ENCODE assay signal across 19 cellular contexts in genomic region chr5:119311688-119312087, GRCh38. TPM values are rescaled to one million over a fixed set of nuclear protein-coding genes. Genes with fewer than 3 reads are reported as not detected.
DNase-seq lines count a peak whose midpoint lies in the region; ATAC-seq and TF ChIP-seq lines count a peak whose summit lies in the region.
"Had no signal": no experiment of that assay in that cellular context is flagged by ENCODE, and none has a peak within 500 bp of the region (broad histone marks: within the 10 kb centered on the region; RNA-seq: fewer than 3 reads in every experiment).

No MANE protein-coding gene starts in this region.

- DNase-seq in activated T-cell treated with anti-CD3 and anti-CD28 coated beads, Interleukin-2, amount 50 U/mL, for 24 hours: no peak
- DNase-seq in activated T-cell treated with anti-CD3 and anti-CD28 coated beads, Interleukin-2, amount 50 U/mL, for 48 hours: no peak
- DNase-seq in nephron progenitor cell (no peak), D341Med (ENCODE audit: low spot score) (no peak)
- DNase-seq: activated gamma-delta T cell treated with Interleukin-2 at 50 U/mL for 16 hours, body of pancreas, colonic mucosa, DMS79 treated with DMSO at 0.1 percent for 48 hours, HFFc6, NCI-H1417 treated with DMSO at 0.1 percent for 48 hours, NCI-H2171, ovary, right cardiac atrium, SW 1271, thyroid gland had no signal

- ATAC-seq in GM18907 (IDR thresholded peaks at IDR 0.05; ENCODE audit: unreplicated experiment) (no peak), HG03439 (IDR thresholded peaks at IDR 0.05; ENCODE audit: unreplicated experiment) (no peak)
- ATAC-seq: body of pancreas, right cardiac atrium had no signal

- H3K36me3 Mint-ChIP-seq in activated T-cell treated with anti-CD3 and anti-CD28 coated beads, Interleukin-2, amount 50 U/mL, for 24 hours (ENCODE audit: low read depth): peaks cover 59% of the 10 kb centered on the region
- H3K36me3 Mint-ChIP-seq in IgD-negative memory B cell (peaks cover 2% of the 10 kb centered on the region), nephron progenitor cell (ENCODE audit: low read depth) (peaks cover 7% of the 10 kb centered on the region)
- H3K36me3 Mint-ChIP-seq in activated naive CD8-positive, alpha-beta T cell: peaks cover 9% of the 10 kb centered on the region

- H3K27ac Mint-ChIP-seq in activated T-cell treated with anti-CD3 and anti-CD28 coated beads, Interleukin-2, amount 50 U/mL, for 24 hours: peak overlapping the region; percentile 97
- H3K27ac Mint-ChIP-seq in IgD-negative memory B cell: peak overlapping the region in 2 of 3 donors; percentile 7 to 20
- H3K27ac Mint-ChIP-seq in activated naive CD8-positive, alpha-beta T cell: peak overlapping the region; percentile 92
- peak overlapping the region; percentile 31 for H3K27ac Mint-ChIP-seq in nephron progenitor cell
- H3K27ac Mint-ChIP-seq: HFFc6 had no signal

- no peaks in the 10 kb centered on the region for H3K9me3 Mint-ChIP-seq in activated T-cell treated with anti-CD3 and anti-CD28 coated beads, Interleukin-2, amount 50 U/mL, for 24 hours
- no peaks in the 10 kb centered on the region for H3K9me3 Mint-ChIP-seq in IgD-negative memory B cell
- H3K9me3 Mint-ChIP-seq in activated naive CD8-positive, alpha-beta T cell (ENCODE audit: low read depth): no peaks in the 10 kb centered on the region
- H3K9me3 Mint-ChIP-seq in nephron progenitor cell: no peaks in the 10 kb centered on the region
- H3K9me3 Mint-ChIP-seq: HFFc6 had no signal

- peaks cover 95% of the 10 kb centered on the region for H3K4me1 Mint-ChIP-seq in activated T-cell treated with anti-CD3 and anti-CD28 coated beads, Interleukin-2, amount 50 U/mL, for 24 hours (ENCODE audit: low read depth)
- H3K4me1 Mint-ChIP-seq in IgD-negative memory B cell (peaks cover 65 to 79% (median 74%) of the 10 kb centered on the region in 3 donors), nephron progenitor cell (peaks cover 21% of the 10 kb centered on the region)
- H3K4me1 Mint-ChIP-seq in activated naive CD8-positive, alpha-beta T cell (ENCODE audit: low read depth): peaks cover 95% of the 10 kb centered on the region

- no peaks in the 10 kb centered on the region for H3K27me3 Mint-ChIP-seq in activated T-cell treated with anti-CD3 and anti-CD28 coated beads, Interleukin-2, amount 50 U/mL, for 24 hours
- H3K27me3 Mint-ChIP-seq in IgD-negative memory B cell: no peaks in the 10 kb centered on the region
- no peaks in the 10 kb centered on the region for H3K27me3 Mint-ChIP-seq in activated naive CD8-positive, alpha-beta T cell
- H3K27me3 Mint-ChIP-seq in nephron progenitor cell (ENCODE audit: low read depth, poor library complexity): no peaks in the 10 kb centered on the region

- H3K4me3 Mint-ChIP-seq in activated T-cell treated with anti-CD3 and anti-CD28 coated beads, Interleukin-2, amount 50 U/mL, for 24 hours: no peak overlapping the region
- H3K4me3 Mint-ChIP-seq in IgD-negative memory B cell: peak overlapping the region in 2 of 4 donors; percentile 60 to 83
- H3K4me3 Mint-ChIP-seq in activated naive CD8-positive, alpha-beta T cell: peak overlapping the region; percentile 42
- no peak overlapping the region for H3K4me3 Mint-ChIP-seq in nephron progenitor cell
- H3K4me3 Mint-ChIP-seq: HFFc6 had no signal

- TF ChIP-seq CTCF in nephron progenitor cell (IDR thresholded peaks at IDR 0.05): no peak

RNA-seq across cellular contexts. Expression of gene TNFAIP8, which starts 44.1 kb away (rescaled TPM):
- 285 TPM for polyA plus RNA-seq in IgD-negative memory B cell

Comparison
In these comparisons a context has a peak if more than half of its experiments do, and no peak if none do; other contexts are left out.
1. H3K27ac Mint-ChIP-seq: peak in every context shown above with its lines; median percentile 97 in activated T-cell treated with anti-CD3 and anti-CD28 coated beads, Interleukin-2, amount 50 U/mL, for 24 hours; 92 in activated naive CD8-positive, alpha-beta T cell; 31 in nephron progenitor cell; 14 in IgD-negative memory B cell.